ENCODE assay signal across 23 cellular contexts in the genomic region with DNA sequence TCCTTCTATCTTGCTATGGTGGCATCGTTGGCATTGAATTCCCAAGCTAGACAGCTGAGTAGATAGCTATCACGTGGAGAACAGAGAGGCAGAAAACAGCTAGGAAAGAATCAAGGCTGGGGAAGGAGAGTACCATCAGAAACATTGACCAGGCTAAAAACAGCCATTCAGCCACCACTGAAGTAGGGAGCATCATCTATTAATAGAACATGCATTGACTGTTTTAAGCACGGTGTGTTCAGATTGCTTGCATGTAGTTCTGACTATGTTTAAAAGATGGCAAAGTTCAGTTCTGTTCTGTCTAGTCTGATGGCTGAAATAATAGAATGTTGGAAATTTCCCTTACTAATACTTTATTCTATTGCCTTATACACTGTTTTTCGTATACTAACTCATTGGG.
DNase-seq lines count a peak whose midpoint lies in the region; ATAC-seq, FAIRE-seq and TF ChIP-seq lines count a peak whose summit lies in the region.
"Had no signal": no experiment of that assay in that cellular context is flagged by ENCODE, and none has a peak within 500 bp of the region (broad histone marks: within the 10 kb centered on the region; RNA-seq: fewer than 3 reads in every experiment).

No MANE protein-coding gene starts in this region.

- DNase-seq in Right ventricle myocardium inferior (ENCODE audit: missing footprints) (no peak), cardiac septum (ENCODE audit: low spot score) (no peak), left cardiac atrium (no peak), right atrium auricular region (ENCODE audit: low spot score) (no peak), urothelium cell line (ENCODE audit: low spot score) (no peak), Kasumi-1 (lab: John Stamatoyannopoulos, UW) (no peak), left lobe of liver (ENCODE audit: low spot score) (no peak)
- DNase-seq: Caco-2; CD4-positive, CD25-positive, alpha-beta regulatory T cell; CD8-positive, alpha-beta T cell; DMS153; DND-41; GM23248; H7; HCEC 1CT had no signal

- no peaks in the 10 kb centered on the region for H3K27me3 ChIP-seq in right atrium auricular region
- H3K27me3 ChIP-seq: BLaER1 had no signal

- intact Hi-C loops in Right ventricle myocardium inferior (cut with DNase I) (no loop called here), cardiac septum (cut with DNase I) (no loop called here), left cardiac atrium (cut with DNase I) (no loop called here)

- H3K4me1 ChIP-seq in right atrium auricular region = peaks cover 0 to 12% of the 10 kb centered on the region in 2 donors
- H3K4me1 ChIP-seq: Caco-2 had no signal

- no peaks in the 10 kb centered on the region for H3K36me3 ChIP-seq in right atrium auricular region
- H3K36me3 ChIP-seq: BLaER1 had no signal

- no peak for TF ChIP-seq CTCF in right atrium auricular region (IDR thresholded peaks at IDR 0.05)

- no peaks in the 10 kb centered on the region for H3K9me3 ChIP-seq in right atrium auricular region
- H3K9me3 ChIP-seq: BLaER1, Caco-2 had no signal

- peak; percentile 40 for FAIRE-seq in urothelium cell line (lab: Jason Lieb, UNC)
- FAIRE-seq: A204.1, G401.6, GM12892, H1 had no signal

- no peak overlapping the region for H3K4me3 ChIP-seq in right atrium auricular region
- H3K4me3 ChIP-seq: BLaER1, GM23248 had no signal

- ATAC-seq in Right ventricle myocardium inferior (peak; percentile 84), left cardiac atrium (peak; percentile 61 to 75), left lobe of liver (no peak), GM21717 (IDR thresholded peaks at IDR 0.05; ENCODE audit: unreplicated experiment) (no peak)
- ATAC-seq: CD8-positive, alpha-beta T cell had no signal

- H3K27ac ChIP-seq in right atrium auricular region = peak overlapping the region; percentile 59 to 80
- H3K27ac ChIP-seq: 22Rv1, BLaER1, C4-2B, GM23248 had no signal

Comparison
In these comparisons a context has a peak if more than half of its experiments do, and no peak if none do; other contexts are left out.
1. ATAC-seq: peak in Right ventricle myocardium inferior (single experiment) and left cardiac atrium (2 of 2); none in left lobe of liver (single experiment) and GM21717 (single experiment).